ENCODE assay signal across 1 cellular context in genomic region chr18:657311-657997, GRCh38.
A peak's percentile ranks its signal among the peaks of the same experiment; 100 is the strongest.
TF ChIP-seq lines count a peak whose summit lies in the region.

Gene TYMS (plus strand): TSS chr18:657653. CDS start chr18:657743, 90 bp downstream.

TF ChIP-seq in HEK293, 187 proteins besides CTCF, POLR2A, EP300 and RAD21 (continued from another document and continues in another):
- TF ChIP-seq ZNF280C (tag by site-specific recombination; IDR thresholded peaks at IDR 0.05) (no peak), ZNF398 (tag by site-specific recombination; IDR thresholded peaks at IDR 0.05) (no peak), ATF2 (tag by site-specific recombination; IDR thresholded peaks at IDR 0.05; ENCODE audit: low read depth) (no peak), ZNF747 (tag by site-specific recombination; IDR thresholded peaks at IDR 0.05) (no peak), ZBTB8A (tag by site-specific recombination; IDR thresholded peaks at IDR 0.05) (peak; percentile 73), TRIM28 (IDR thresholded peaks at IDR 0.05; ENCODE audit: borderline replicate concordance, low read length) (no peak), KLF16 (tag by site-specific recombination; IDR thresholded peaks at IDR 0.05) (peak; percentile 78), HOXD13 (CRISPR knock-in tag; IDR thresholded peaks at IDR 0.05; ENCODE audit: borderline replicate concordance) (no peak), SETDB1 (IDR thresholded peaks at IDR 0.05; ENCODE audit: insufficient read length, low read length) (no peak), ZNF362 (tag by site-specific recombination; IDR thresholded peaks at IDR 0.05) (no peak), HIC1 (tag by site-specific recombination; IDR thresholded peaks at IDR 0.05) (no peak), PRDM4 (tag by site-specific recombination; IDR thresholded peaks at IDR 0.05) (peak; percentile 62; the same call in 1 of the 2 replicates), ZNF133 (tag by site-specific recombination; IDR thresholded peaks at IDR 0.05) (peak; percentile 27; the same call in 1 of the 2 replicates), ZBTB11 (tag by site-specific recombination; conservative IDR thresholded peaks at IDR 0.05; ENCODE audit: low read depth) (peak; percentile 75), KLF10 (tag by site-specific recombination; IDR thresholded peaks at IDR 0.05) (peak; percentile 68), ZNF48 (tag by site-specific recombination; IDR thresholded peaks at IDR 0.05) (no peak), ZNF561 (tag by site-specific recombination; IDR thresholded peaks at IDR 0.05; ENCODE audit: borderline replicate concordance) (peak; percentile 92), ZNF560 (tag by site-specific recombination; IDR thresholded peaks at IDR 0.05; ENCODE audit: borderline replicate concordance) (no peak), ZBTB44 (tag by site-specific recombination; IDR thresholded peaks at IDR 0.05) (no peak), ZNF544 (tag by site-specific recombination; IDR thresholded peaks at IDR 0.05) (no peak), ZNF391 (tag by site-specific recombination; IDR thresholded peaks at IDR 0.05; ENCODE audit: borderline replicate concordance, low read depth) (no peak), ZNF416 (tag by site-specific recombination; IDR thresholded peaks at IDR 0.05) (no peak), ZNF132 (tag by site-specific recombination; IDR thresholded peaks at IDR 0.05; ENCODE audit: borderline replicate concordance) (no peak), ZNF19 (tag by site-specific recombination; IDR thresholded peaks at IDR 0.05; ENCODE audit: low read depth) (no peak), ZNF121 (tag by site-specific recombination; IDR thresholded peaks at IDR 0.05) (no peak), ZNF2 (tag by site-specific recombination; IDR thresholded peaks at IDR 0.05) (no peak), ZNF488 (tag by site-specific recombination; IDR thresholded peaks at IDR 0.05) (no peak), ZNF26 (tag by site-specific recombination; IDR thresholded peaks at IDR 0.05) (no peak), IKZF3 (tag by site-specific recombination; IDR thresholded peaks at IDR 0.05) (peak; percentile 91), ZNF639 (tag by site-specific recombination; IDR thresholded peaks at IDR 0.05) (0 out of 2 replicates have a peak, but pooled peaks have one; percentile 18), ZNF274 (IDR thresholded peaks at IDR 0.05; ENCODE audit: low read length) (no peak), ZNF274 (tag by site-specific recombination; IDR thresholded peaks at IDR 0.05; ENCODE audit: borderline replicate concordance) (no peak), ZNF521 (tag by site-specific recombination; IDR thresholded peaks at IDR 0.05) (no peak), ZNF266 (tag by site-specific recombination; IDR thresholded peaks at IDR 0.05; ENCODE audit: low read depth) (no peak), ZNF354C (tag by site-specific recombination; IDR thresholded peaks at IDR 0.05; ENCODE audit: borderline replicate concordance, low read depth) (no peak)
